In the genomic region with DNA sequence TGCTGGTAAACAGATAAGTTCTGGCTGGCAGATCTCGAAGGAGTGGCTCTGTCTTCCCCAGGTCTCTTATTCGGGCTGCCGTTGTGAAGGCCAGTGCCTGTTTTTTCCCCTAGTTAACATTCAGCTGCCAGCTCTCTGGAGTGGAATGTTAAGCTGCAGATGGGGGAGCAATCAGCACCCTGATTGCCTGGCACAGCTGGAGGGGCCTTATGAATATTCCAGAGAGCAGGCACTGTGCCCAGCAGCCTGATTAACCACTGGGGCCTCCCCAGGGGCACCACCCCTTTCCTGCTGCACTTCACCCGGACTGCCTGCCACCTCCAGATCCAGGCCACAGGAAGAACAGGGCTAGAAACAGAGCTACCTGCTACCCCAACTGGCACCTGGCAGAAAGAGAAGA, we compare ENCODE assay signal across 11 cellular contexts.
DNase-seq lines count a peak whose midpoint lies in the region; ATAC-seq and TF ChIP-seq lines count a peak whose summit lies in the region.
"Had no signal": no experiment of that assay in that cellular context is flagged by ENCODE, and none has a peak within 500 bp of the region (broad histone marks: within the 10 kb centered on the region; RNA-seq: fewer than 3 reads in every experiment).

No MANE protein-coding gene starts in this region.

- H3K27ac ChIP-seq in heart left ventricle (peak overlapping the region in 7 of 12 donors; percentile 2 to 68 (median 19)), gastroesophageal sphincter (peak overlapping the region in 1 of 4 donors; percentile 19)

- no peaks in the 10 kb centered on the region for H3K9me3 ChIP-seq in NT2/D1 (ENCODE audit: insufficient read depth, low read length)
- no peaks in the 10 kb centered on the region for H3K9me3 ChIP-seq in heart left ventricle
- H3K9me3 ChIP-seq in gastroesophageal sphincter, result no peaks in the 10 kb centered on the region

- TF ChIP-seq POLR2A in heart left ventricle (IDR thresholded peaks at IDR 0.05) (no peak), gastroesophageal sphincter (IDR thresholded peaks at IDR 0.05) (no peak)

- intact Hi-C loops in heart left ventricle (cut with DNase I), result loop anchor here in 3 of 10 donors (5.0 to 10.0 kb wide), 3 partner anchors 80 to 347 kb away; no protein-coding TSS in a partner anchor

- ATAC-seq in heart left ventricle, result peak; percentile 79 to 89 (median 83)
- ATAC-seq in gastroesophageal sphincter, result no peak
- ATAC-seq in HG03045 (IDR thresholded peaks at IDR 0.05; ENCODE audit: unreplicated experiment), result no peak
- ATAC-seq in HG03457 (IDR thresholded peaks at IDR 0.05; ENCODE audit: unreplicated experiment), result no peak
- ATAC-seq: HCT116, PC-3 had no signal

- peaks cover 17% of the 10 kb centered on the region for H3K4me1 ChIP-seq in NT2/D1 (ENCODE audit: insufficient read depth, insufficient read length)
- peaks cover 0 to 19% (median 1%) of the 10 kb centered on the region in 12 donors for H3K4me1 ChIP-seq in heart left ventricle
- H3K4me1 ChIP-seq in gastroesophageal sphincter, result peaks cover 0 to 9% (median 0%) of the 10 kb centered on the region in 3 donors

- DNase-seq in H7 (peak; percentile 47), NT2/D1 (ENCODE audit: low read depth, low spot score) (no peak), heart left ventricle (peak in 4 of 5 donors; percentile 56 to 88 (median 66)), retinal pigment epithelial cell (ENCODE audit: low read depth) (peak; percentile 93)
- DNase-seq: activated T-cell treated with anti-CD3 and anti-CD28 coated beads, Interleukin-2, amount 50 U/mL, for 48 hours; mesenchymal stem cell; PC-3 had no signal

- no peak for TF ChIP-seq EP300 in gastroesophageal sphincter (IDR thresholded peaks at IDR 0.05)

- H3K27me3 ChIP-seq in H7 (ENCODE audit: control insufficient read depth, insufficient read depth, low read length) (no peaks in the 10 kb centered on the region), NT2/D1 (ENCODE audit: insufficient read depth, insufficient read length) (no peaks in the 10 kb centered on the region), heart left ventricle (no peaks in the 10 kb centered on the region), gastroesophageal sphincter (peaks cover 9% of the 10 kb centered on the region)

- WGBS in heart left ventricle, 4 donors, result 19 to 44% (median 35%) methylated on average over 3 to 4 of the region's 4 CpGs
- 64 to 87% methylated on average over 3 to 4 of the region's 4 CpGs for WGBS in gastroesophageal sphincter (ENCODE audit: low coverage in 1 of 2), 2 donors

- H3K4me3 ChIP-seq in H7 (ENCODE audit: insufficient read depth, low read depth, low read length) (no peak overlapping the region), NT2/D1 (ENCODE audit: insufficient read length, low read depth) (no peak overlapping the region), heart left ventricle (no peak overlapping the region), retinal pigment epithelial cell (ENCODE audit: low read length) (no peak overlapping the region), gastroesophageal sphincter (no peak overlapping the region)

- TF ChIP-seq CTCF in heart left ventricle (IDR thresholded peaks at IDR 0.05), result no peak
- TF ChIP-seq CTCF in retinal pigment epithelial cell (conservative IDR thresholded peaks at IDR 0.05; ENCODE audit: low read depth, low read length), result no peak
- no peak for TF ChIP-seq CTCF in gastroesophageal sphincter (IDR thresholded peaks at IDR 0.05)

- no peaks in the 10 kb centered on the region for H3K36me3 ChIP-seq in H7 (replicated peaks; ENCODE audit: control insufficient read depth, insufficient read depth, low read length)
- no peaks in the 10 kb centered on the region for H3K36me3 ChIP-seq in NT2/D1 (ENCODE audit: insufficient read depth, insufficient read length, low read length)
- peaks cover 0 to 5% (median 0%) of the 10 kb centered on the region in 9 donors for H3K36me3 ChIP-seq in heart left ventricle
- H3K36me3 ChIP-seq in gastroesophageal sphincter, result no peaks in the 10 kb centered on the region

- peak overlapping the region; percentile 37 for H3K9ac ChIP-seq in NT2/D1 (ENCODE audit: insufficient read length, low read depth)

Comparison
In these comparisons a context has a peak if more than half of its experiments do, and no peak if none do; other contexts are left out.
1. ATAC-seq: peak in heart left ventricle (4 of 4); none in gastroesophageal sphincter (single experiment), HG03045 (single experiment) and HG03457 (single experiment).